Comparison of ENCODE assay signal across 21 cellular contexts in the genomic region with DNA sequence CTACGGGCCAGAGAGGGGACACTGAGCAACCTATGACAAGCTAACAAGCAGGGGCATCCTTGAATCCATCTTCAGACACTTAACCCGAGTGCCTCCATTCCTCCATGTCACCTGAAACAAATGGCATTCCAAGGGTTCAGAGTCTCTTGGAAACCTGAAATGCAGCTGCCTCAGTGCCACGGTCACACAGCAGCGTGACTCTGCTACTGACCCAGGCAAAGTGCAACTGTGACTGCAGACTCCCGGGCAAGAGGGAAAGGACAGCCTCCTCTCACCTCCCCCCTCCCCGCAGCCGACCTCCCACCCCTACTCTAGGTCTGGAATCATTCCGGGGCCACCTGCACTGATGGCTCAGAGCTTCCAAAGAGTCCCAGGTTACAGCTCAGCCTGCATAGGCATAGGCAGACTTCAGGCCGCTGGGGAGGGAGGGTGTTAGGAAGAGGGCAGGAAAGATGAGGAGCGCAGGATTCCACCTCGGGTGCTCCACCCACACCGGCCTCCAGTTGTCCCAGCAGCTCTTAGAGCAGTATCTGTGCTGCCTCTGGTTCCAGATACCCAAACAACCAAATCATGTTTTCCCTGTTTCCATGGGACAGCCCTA. TPM values are rescaled to one million over a fixed set of nuclear protein-coding genes. Genes with fewer than 3 reads are reported as not detected.
"Had no signal": no experiment of that assay in that cellular context is flagged by ENCODE, and none has a peak within 500 bp of the region (broad histone marks: within the 10 kb centered on the region; RNA-seq: fewer than 3 reads in every experiment).

No MANE protein-coding gene starts in this region.

- DNase-seq: activated B cell treated with CpG ODN at 0.5 μM for 24 hours; activated CD4-positive, alpha-beta memory T cell treated with anti-CD3 and anti-CD28 coated beads for 36 hours; activated CD4-positive, alpha-beta T cell treated with anti-CD3 and anti-CD28 coated beads for 4 hours; activated naive CD4-positive, alpha-beta T cell treated with anti-CD3 and anti-CD28 coated beads for 36 hours; activated T-cell treated with anti-CD3 and anti-CD28 coated beads, Interleukin-2, amount 50 U/mL, for 1 hour; central memory CD4-positive, alpha-beta T cell; erythroblast; heart right ventricle; immature natural killer cell; mesenchymal stem cell; occipital lobe; SK-N-SH; T-cell; testis; upper lobe of left lung had no signal

- H3K4me1 Mint-ChIP-seq: activated B cell treated with CpG ODN at 0.5 μM for 24 hours, immature natural killer cell, nephron, T-cell had no signal

- H3K27ac ChIP-seq: gastroesophageal sphincter, heart right ventricle, testis, upper lobe of left lung had no signal

- H3K4me3 ChIP-seq: gastroesophageal sphincter, heart right ventricle, testis, upper lobe of left lung had no signal

- H3K4me1 ChIP-seq: gastroesophageal sphincter, heart right ventricle, testis, upper lobe of left lung had no signal

- ATAC-seq: gastroesophageal sphincter, heart right ventricle, T-cell had no signal

- H3K9me3 Mint-ChIP-seq: activated B cell treated with CpG ODN at 0.5 μM for 24 hours; activated CD4-positive, alpha-beta memory T cell treated with anti-CD3 and anti-CD28 coated beads for 36 hours; activated naive CD4-positive, alpha-beta T cell treated with anti-CD3 and anti-CD28 coated beads for 36 hours; nephron; T-cell had no signal

- H3K27ac Mint-ChIP-seq: activated B cell treated with CpG ODN at 0.5 μM for 24 hours; activated CD4-positive, alpha-beta memory T cell treated with anti-CD3 and anti-CD28 coated beads for 36 hours; activated naive CD4-positive, alpha-beta T cell treated with anti-CD3 and anti-CD28 coated beads for 36 hours; brain; immature natural killer cell; nephron; progenitor cell of endocrine pancreas; T-cell had no signal

- H3K27me3 ChIP-seq: testis, upper lobe of left lung had no signal

- H3K4me3 Mint-ChIP-seq: activated B cell treated with CpG ODN at 0.5 μM for 24 hours; activated CD4-positive, alpha-beta memory T cell treated with anti-CD3 and anti-CD28 coated beads for 36 hours; activated naive CD4-positive, alpha-beta T cell treated with anti-CD3 and anti-CD28 coated beads for 36 hours; brain; immature natural killer cell; nephron; T-cell had no signal

- H3K36me3 ChIP-seq: gastroesophageal sphincter, heart right ventricle, upper lobe of left lung had no signal

- H3K36me3 Mint-ChIP-seq: activated CD4-positive, alpha-beta memory T cell treated with anti-CD3 and anti-CD28 coated beads for 36 hours; immature natural killer cell; T-cell had no signal

- FAIRE-seq: colon, endometrium had no signal

- H3K9me3 ChIP-seq: gastroesophageal sphincter, heart right ventricle, SK-N-SH, testis, upper lobe of left lung had no signal

- H3K9ac ChIP-seq: SK-N-SH had no signal

RNA-seq across cellular contexts. Expression of gene KCNK10, which starts 53.2 kb away (rescaled TPM):
- total RNA-seq: activated CD4-positive, alpha-beta memory T cell treated with anti-CD3 and anti-CD28 coated beads for 36 hours; activated naive CD4-positive, alpha-beta T cell treated with anti-CD3 and anti-CD28 coated beads for 36 hours; T-cell had no signal
- polyA plus RNA-seq: immature natural killer cell, SK-N-SH had no signal
